ENCODE assay signal across 35 cellular contexts in genomic region chr5:178098685-178099084, GRCh38. TPM values are rescaled to one million over a fixed set of nuclear protein-coding genes. Genes with fewer than 3 reads are reported as not detected.
DNase-seq lines count a peak whose midpoint lies in the region; ATAC-seq lines count a peak whose summit lies in the region.
"Had no signal": no experiment of that assay in that cellular context is flagged by ENCODE, and none has a peak within 500 bp of the region (broad histone marks: within the 10 kb centered on the region; RNA-seq: fewer than 3 reads in every experiment).

No MANE protein-coding gene starts in this region.

- no peak overlapping the region for H3K4me3 Mint-ChIP-seq in activated naive CD4-positive, alpha-beta T cell treated with anti-CD3 and anti-CD28 coated beads, Interleukin-2, amount 50 U/mL, for 24 hours
- H3K4me3 Mint-ChIP-seq: B cell; CD14-positive monocyte; CD4-positive, alpha-beta memory T cell; CD4-positive, alpha-beta T cell; CD4-positive, CD25-positive, alpha-beta regulatory T cell; CD8-positive, alpha-beta memory T cell; CD8-positive, alpha-beta T cell had no signal

- H3K4me2 ChIP-seq in trophoblast cell (ENCODE audit: low read length), result no peak overlapping the region
- H3K4me2 ChIP-seq: A549; BLaER1; BLaER1 treated with 17β-estradiol and CSF1 and Interleukin-3, amounts not matched to agents 10 nM and 100 nM had no signal

- H3K23ac ChIP-seq in trophoblast cell (ENCODE audit: low read length), result no peak overlapping the region

- no peaks in the 10 kb centered on the region for H3K27me3 Mint-ChIP-seq in activated naive CD4-positive, alpha-beta T cell treated with anti-CD3 and anti-CD28 coated beads, Interleukin-2, amount 50 U/mL, for 24 hours
- H3K27me3 Mint-ChIP-seq: B cell; CD4-positive, alpha-beta T cell; CD8-positive, alpha-beta memory T cell had no signal

- peaks cover 19% of the 10 kb centered on the region for H3K4me1 Mint-ChIP-seq in activated naive CD4-positive, alpha-beta T cell treated with anti-CD3 and anti-CD28 coated beads, Interleukin-2, amount 50 U/mL, for 24 hours

- H3K9ac ChIP-seq in SK-N-MC (ENCODE audit: insufficient read length) (peak overlapping the region; percentile 29), trophoblast cell (ENCODE audit: low read length) (no peak overlapping the region)
- H3K9ac ChIP-seq: BLaER1; BLaER1 treated with 17β-estradiol and CSF1 and Interleukin-3, amounts not matched to agents 10 nM and 100 nM had no signal

- no peak overlapping the region for H3K4me3 ChIP-seq in SK-N-MC
- H3K4me3 ChIP-seq in trophoblast cell (ENCODE audit: low read depth, low read length), result no peak overlapping the region
- H3K4me3 ChIP-seq: A549; BLaER1; BLaER1 treated with 17β-estradiol and CSF1 and Interleukin-3, amounts not matched to agents 10 nM and 100 nM had no signal

- no peak overlapping the region for H3K18ac ChIP-seq in trophoblast cell (ENCODE audit: low read length)

- H3K4ac ChIP-seq in trophoblast cell (ENCODE audit: low read depth, low read length), result no peak overlapping the region

- H4K8ac ChIP-seq in trophoblast cell (ENCODE audit: low read depth, low read length), result no peak overlapping the region

- no peak overlapping the region for H2AFZ ChIP-seq in trophoblast cell (ENCODE audit: insufficient read depth, low read length, poor library complexity)

- no peak for DNase-seq in activated naive CD4-positive, alpha-beta T cell treated with Interleukin-2 at 50 U/mL for 16 hours
- DNase-seq in NCI-H526 treated with DMSO at 0.1 percent for 48 hours (lab: John Stamatoyannopoulos, UW) (peak; percentile 10), SK-N-MC (ENCODE audit: low read depth, low spot score) (peak; percentile 28), trophoblast cell (peak; percentile 68 to 88), midbrain (lab: John Stamatoyannopoulos, UW) (no peak)
- DNase-seq: 8988T; ACHN; AML-193; BE2C; C1 segment of cervical spinal cord; Caco-2; Calu3; CD4-positive, alpha-beta memory T cell; CD4-positive, alpha-beta T cell; CD4-positive, CD25-positive, alpha-beta regulatory T cell; CD8-positive, alpha-beta memory T cell; CD8-positive, alpha-beta T cell; COR-L47; DMS 273 treated with DMSO at 0.1 percent for 48 hours; DMS153; DMS53; DMS79; DMS79 treated with DMSO at 0.1 percent for 48 hours; DND-41; EL had no signal

- no peak overlapping the region for H2BK5ac ChIP-seq in trophoblast cell (ENCODE audit: low read depth, low read length, poor library complexity)

- H3K36me3 ChIP-seq in SK-N-MC (ENCODE audit: insufficient read depth, low read length), result no peaks in the 10 kb centered on the region
- H3K36me3 ChIP-seq in trophoblast cell (ENCODE audit: control insufficient read depth in 1 of 2, insufficient read depth in 2 of 2, low read length in 2 of 2), result no peaks in the 10 kb centered on the region
- H3K36me3 ChIP-seq: BE2C; BLaER1; BLaER1 treated with 17β-estradiol and CSF1 and Interleukin-3, amounts not matched to agents 10 nM and 100 nM had no signal

- no peak overlapping the region for H2AK5ac ChIP-seq in trophoblast cell (ENCODE audit: low read length)

- H4K91ac ChIP-seq in trophoblast cell (ENCODE audit: low read depth, low read length), result no peak overlapping the region

- no peaks in the 10 kb centered on the region for H3K79me1 ChIP-seq in trophoblast cell (ENCODE audit: low read length)

- H3K14ac ChIP-seq in trophoblast cell (ENCODE audit: low read length), result no peak overlapping the region

- H3K27ac ChIP-seq in SK-N-MC (peak overlapping the region; percentile 65), trophoblast cell (ENCODE audit: low read depth, low read length) (no peak overlapping the region)
- H3K27ac ChIP-seq: 22Rv1; A549; BLaER1; BLaER1 treated with 17β-estradiol and CSF1 and Interleukin-3, amounts not matched to agents 10 nM and 100 nM; C4-2B had no signal

- no peaks in the 10 kb centered on the region for H3K79me2 ChIP-seq in trophoblast cell (ENCODE audit: control insufficient read depth, insufficient read depth, low read length, poor library complexity)

- no peaks in the 10 kb centered on the region for H3K4me1 ChIP-seq in trophoblast cell (ENCODE audit: control insufficient read depth in 1 of 2, insufficient read depth in 2 of 2, low read length in 2 of 2)
- H3K4me1 ChIP-seq: A549, BE2C, Caco-2 had no signal

- no CpG with 5 or more reads among the region's 7 CpGs for WGBS in trophoblast cell (ENCODE audit: extremely low coverage, insufficient coverage, insufficient read length)

- H3K27ac Mint-ChIP-seq in activated naive CD4-positive, alpha-beta T cell treated with anti-CD3 and anti-CD28 coated beads, Interleukin-2, amount 50 U/mL, for 24 hours, result peak overlapping the region; percentile 12
- H3K27ac Mint-ChIP-seq: B cell; CD4-positive, alpha-beta memory T cell; CD4-positive, alpha-beta T cell; CD4-positive, CD25-positive, alpha-beta regulatory T cell; CD8-positive, alpha-beta memory T cell; CD8-positive, alpha-beta T cell had no signal

- H2BK120ac ChIP-seq in trophoblast cell (ENCODE audit: insufficient read depth, low read length, poor library complexity), result no peak overlapping the region

- H3K9me3 ChIP-seq in SK-N-MC (ENCODE audit: low read depth, low read length), result no peaks in the 10 kb centered on the region
- no peaks in the 10 kb centered on the region for H3K9me3 ChIP-seq in trophoblast cell (ENCODE audit: insufficient read depth, low read depth, low read length)
- H3K9me3 ChIP-seq: BE2C; BLaER1; BLaER1 treated with 17β-estradiol and CSF1 and Interleukin-3, amounts not matched to agents 10 nM and 100 nM; Caco-2 had no signal

- no peaks in the 10 kb centered on the region for H3K9me3 Mint-ChIP-seq in activated naive CD4-positive, alpha-beta T cell treated with anti-CD3 and anti-CD28 coated beads, Interleukin-2, amount 50 U/mL, for 24 hours
- H3K9me3 Mint-ChIP-seq: CD4-positive, alpha-beta T cell; CD8-positive, alpha-beta memory T cell; CD8-positive, alpha-beta T cell had no signal

- H3K36me3 Mint-ChIP-seq in activated naive CD4-positive, alpha-beta T cell treated with anti-CD3 and anti-CD28 coated beads, Interleukin-2, amount 50 U/mL, for 24 hours, result no peaks in the 10 kb centered on the region
- H3K36me3 Mint-ChIP-seq: CD14-positive monocyte; CD4-positive, alpha-beta memory T cell; CD4-positive, CD25-positive, alpha-beta regulatory T cell; CD8-positive, alpha-beta memory T cell; CD8-positive, alpha-beta T cell had no signal

- ATAC-seq in GM21447 (IDR thresholded peaks at IDR 0.05; ENCODE audit: unreplicated experiment) (no peak), HG03439 (IDR thresholded peaks at IDR 0.05; ENCODE audit: unreplicated experiment) (no peak)
- ATAC-seq: A549; CD8-positive, alpha-beta T cell had no signal

- H3K27me3 ChIP-seq in trophoblast cell (ENCODE audit: insufficient read depth, low read length), result no peaks in the 10 kb centered on the region
- H3K27me3 ChIP-seq: BE2C; BLaER1; BLaER1 treated with 17β-estradiol and CSF1 and Interleukin-3, amounts not matched to agents 10 nM and 100 nM had no signal

- no peak overlapping the region for H2BK12ac ChIP-seq in trophoblast cell (ENCODE audit: low read length)

- no peak overlapping the region for H4K12ac ChIP-seq in trophoblast cell (ENCODE audit: low read depth, low read length)

RNA-seq across cellular contexts. Expression of gene N4BP3, which starts 14.6 kb away (rescaled TPM):
- polyA plus RNA-seq in trophoblast cell (2013), result 3.0 and 3.2 TPM in 2 replicates
- polyA plus RNA-seq: CD14-positive monocyte had no signal

RNA-seq across cellular contexts. Expression of gene RMND5B, which starts 32.1 kb away (rescaled TPM):
- 12.7 and 13.7 TPM in 2 replicates for polyA plus RNA-seq in trophoblast cell (2013)

RNA-seq across cellular contexts. Expression of gene NHP2, which starts 55.0 kb away (rescaled TPM):
- 123 TPM in 2 replicates for polyA plus RNA-seq in trophoblast cell (2013)

Comparison
In these comparisons a context has a peak if more than half of its experiments do, and no peak if none do; other contexts are left out.
1. DNase-seq: peak in NCI-H526 treated with DMSO at 0.1 percent for 48 hours (single experiment), SK-N-MC (single experiment) and trophoblast cell (2 of 2); none in activated naive CD4-positive, alpha-beta T cell treated with Interleukin-2 at 50 U/mL for 16 hours (single experiment) and midbrain (single experiment).